ENCODE assay signal across 23 cellular contexts in genomic region chrX:131607796-131608369, GRCh38.
"Had no signal": no experiment of that assay in that cellular context is flagged by ENCODE, and none has a peak within 500 bp of the region (broad histone marks: within the 10 kb centered on the region; RNA-seq: fewer than 3 reads in every experiment).

No MANE protein-coding gene starts in this region.

- H3K36me3 ChIP-seq: adrenal gland, breast epithelium, Peyer's patch, SJCRH30 had no signal

- H3K9ac ChIP-seq: KMS-11 had no signal

- H3K27ac ChIP-seq: adrenal gland, breast epithelium, KMS-11, Peyer's patch, RWPE1, SJCRH30 had no signal

- DNase-seq: activated CD4-positive, alpha-beta T cell treated with anti-CD3 and anti-CD28 coated beads for 4 hours; activated CD8-positive, alpha-beta memory T cell treated with anti-CD3 and anti-CD28 coated beads, Interleukin-2, amount 50 U/mL, for 4 hours; activated CD8-positive, alpha-beta T cell treated with anti-CD3 and anti-CD28 coated beads for 36 hours; activated naive CD4-positive, alpha-beta T cell treated with anti-CD3 and anti-CD28 coated beads, Interleukin-2, amount 50 U/mL, for 16 hours; activated naive CD8-positive, alpha-beta T cell treated with anti-CD3 and anti-CD28 coated beads, Interleukin-2, amount 10 ng/mL, durations not matched to agents 7 days and 5 days; adrenal gland; anterior cingulate cortex; caudate nucleus; NCI-H1048; NCI-H1417; NCI-H1930; NCI-H2107; NCI-H2171 treated with DMSO at 0.1 percent for 48 hours; NCI-H226; NCI-H510A; NCI-H526 treated with DMSO at 0.1 percent for 48 hours; Peyer's patch; Right ventricle myocardium superior; SJCRH30 had no signal

- H3K9me3 ChIP-seq: adrenal gland, breast epithelium, Peyer's patch, SJCRH30 had no signal

- H3K4me1 ChIP-seq: adrenal gland, breast epithelium, Peyer's patch, SJCRH30 had no signal

- H3K4me2 ChIP-seq: KMS-11 had no signal

- H3K4me3 ChIP-seq: adrenal gland, breast epithelium, Peyer's patch, SJCRH30 had no signal

- H3K27me3 ChIP-seq: Peyer's patch, SJCRH30 had no signal

- ATAC-seq: activated CD4-positive, CD25-positive, alpha-beta regulatory T cell treated with anti-CD3 and anti-CD28 coated beads, Interleukin-2, amount 50 U/mL, for 24 hours; activated CD8-positive, alpha-beta T cell treated with anti-CD3 and anti-CD28 coated beads for 36 hours had no signal
